ENCODE assay signal across 19 cellular contexts in genomic region chrX:132651411-132652086, GRCh38.
DNase-seq lines count a peak whose midpoint lies in the region; ATAC-seq and TF ChIP-seq lines count a peak whose summit lies in the region.
"Had no signal": no experiment of that assay in that cellular context is flagged by ENCODE, and none has a peak within 500 bp of the region (broad histone marks: within the 10 kb centered on the region; RNA-seq: fewer than 3 reads in every experiment).

No MANE protein-coding gene starts in this region.

- H3K4me1 ChIP-seq in HUES6 (ENCODE audit: control insufficient read depth, insufficient read depth, low read length) (peaks cover 27% of the 10 kb centered on the region), right atrium auricular region (no peaks in the 10 kb centered on the region)
- H3K4me1 ChIP-seq: adrenal gland, heart left ventricle, psoas muscle, SJSA1 had no signal

- H3K36me3 Mint-ChIP-seq in chondrocyte (ENCODE audit: low read depth), result no peaks in the 10 kb centered on the region
- no peaks in the 10 kb centered on the region for H3K36me3 Mint-ChIP-seq in neural crest cell (ENCODE audit: low read depth)
- no peaks in the 10 kb centered on the region for H3K36me3 Mint-ChIP-seq in naive thymus-derived CD8-positive, alpha-beta T cell
- H3K36me3 Mint-ChIP-seq: CD4-positive, CD25-positive, alpha-beta regulatory T cell had no signal

- H3K27ac Mint-ChIP-seq in chondrocyte (ENCODE audit: unreplicated experiment), result no peak overlapping the region
- no peak overlapping the region for H3K27ac Mint-ChIP-seq in neural crest cell (ENCODE audit: unreplicated experiment)
- no peak overlapping the region for H3K27ac Mint-ChIP-seq in naive thymus-derived CD8-positive, alpha-beta T cell
- H3K27ac Mint-ChIP-seq: CD4-positive, CD25-positive, alpha-beta regulatory T cell; stimulated activated naive CD8-positive, alpha-beta T cell treated with anti-CD3 and anti-CD28 coated beads, Interleukin-15, amount 100 ng/mL, for 72 hours had no signal

- DNase-seq in chondrocyte (ENCODE audit: low spot score), result no peak
- DNase-seq in neural crest cell (ENCODE audit: low read depth, low spot score), result no peak
- DNase-seq in naive thymus-derived CD8-positive, alpha-beta T cell, result no peak
- DNase-seq in ecto neural progenitor cell (ENCODE audit: low spot score), result no peak
- no peak for DNase-seq in NK-92 (lab: John Stamatoyannopoulos, UW; ENCODE audit: unreplicated experiment)
- no peak for DNase-seq in right atrium auricular region (ENCODE audit: low spot score)
- DNase-seq: adrenal gland; CD4-positive, CD25-positive, alpha-beta regulatory T cell; effector CD4-positive, alpha-beta T cell; heart left ventricle; NCI-H1436; NCI-H526 treated with DMSO at 0.1 percent for 48 hours; psoas muscle; stimulated activated CD4-positive, alpha-beta T cell treated with anti-CD3 and anti-CD28 coated beads, Interleukin-4, amount 100 ng/mL, for 4 hours; stimulated activated naive CD8-positive, alpha-beta T cell treated with anti-CD3 and anti-CD28 coated beads, Interleukin-15, amount 100 ng/mL, for 72 hours had no signal

- H3K36me3 ChIP-seq in HUES6 (ENCODE audit: control insufficient read depth, insufficient read depth, low read length), result no peaks in the 10 kb centered on the region
- no peaks in the 10 kb centered on the region for H3K36me3 ChIP-seq in right atrium auricular region
- H3K36me3 ChIP-seq: adrenal gland, heart left ventricle, SJSA1 had no signal

- H3K4me1 Mint-ChIP-seq in chondrocyte (ENCODE audit: low read depth) (peaks cover 11% of the 10 kb centered on the region), neural crest cell (peaks cover 26% of the 10 kb centered on the region)
- no peaks in the 10 kb centered on the region for H3K4me1 Mint-ChIP-seq in naive thymus-derived CD8-positive, alpha-beta T cell
- H3K4me1 Mint-ChIP-seq: CD4-positive, CD25-positive, alpha-beta regulatory T cell; stimulated activated naive CD8-positive, alpha-beta T cell treated with anti-CD3 and anti-CD28 coated beads, Interleukin-15, amount 100 ng/mL, for 72 hours had no signal

- H3K27me3 Mint-ChIP-seq in chondrocyte (ENCODE audit: low read depth) (no peaks in the 10 kb centered on the region), neural crest cell (ENCODE audit: low read depth) (no peaks in the 10 kb centered on the region)
- H3K27me3 Mint-ChIP-seq in naive thymus-derived CD8-positive, alpha-beta T cell, result peaks cover 0 to 6% (median 1%) of the 10 kb centered on the region in 5 donors
- H3K27me3 Mint-ChIP-seq: stimulated activated naive CD8-positive, alpha-beta T cell treated with anti-CD3 and anti-CD28 coated beads, Interleukin-15, amount 100 ng/mL, for 72 hours had no signal

- no peak overlapping the region for H3K4me3 ChIP-seq in HUES6 (ENCODE audit: low read depth, low read length)
- no peak overlapping the region for H3K4me3 ChIP-seq in right atrium auricular region
- H3K4me3 ChIP-seq: adrenal gland, heart left ventricle, lung, psoas muscle, SJSA1 had no signal

- no peak for ATAC-seq in naive thymus-derived CD8-positive, alpha-beta T cell
- ATAC-seq: heart left ventricle; psoas muscle; stimulated activated naive CD8-positive, alpha-beta T cell treated with anti-CD3 and anti-CD28 coated beads, Interleukin-15, amount 100 ng/mL, for 72 hours had no signal

- no peaks in the 10 kb centered on the region for H3K9me3 ChIP-seq in HUES6 (ENCODE audit: control insufficient read depth, insufficient read depth, low read depth, low read length)
- H3K9me3 ChIP-seq in right atrium auricular region, result no peaks in the 10 kb centered on the region
- H3K9me3 ChIP-seq: adrenal gland, heart left ventricle, psoas muscle, SJSA1 had no signal

- no peak overlapping the region for H3K4me3 Mint-ChIP-seq in chondrocyte (ENCODE audit: unreplicated experiment)
- H3K4me3 Mint-ChIP-seq in neural crest cell, result no peak overlapping the region
- H3K4me3 Mint-ChIP-seq in naive thymus-derived CD8-positive, alpha-beta T cell, result no peak overlapping the region
- H3K4me3 Mint-ChIP-seq: CD4-positive, CD25-positive, alpha-beta regulatory T cell; stimulated activated naive CD8-positive, alpha-beta T cell treated with anti-CD3 and anti-CD28 coated beads, Interleukin-15, amount 100 ng/mL, for 72 hours had no signal

- POLR2A ChIA-PET in naive thymus-derived CD8-positive, alpha-beta T cell (lab: Charles Lee), result no interaction called here

- no peak overlapping the region for H3K9ac ChIP-seq in HUES6 (ENCODE audit: low read length)

- H3K27me3 ChIP-seq in HUES6 (ENCODE audit: control insufficient read depth, insufficient read depth, low read length) (peaks cover 7% of the 10 kb centered on the region; the same call in 1 of the 2 replicates), right atrium auricular region (no peaks in the 10 kb centered on the region)
- H3K27me3 ChIP-seq: SJSA1 had no signal

- TF ChIP-seq CTCF in C4-2B (conservative IDR thresholded peaks at IDR 0.05) (0 out of 2 replicates have a peak, but pooled peaks have one; percentile 15), chondrocyte (IDR thresholded peaks at IDR 0.05) (peak; percentile 55), neural crest cell (conservative IDR thresholded peaks at IDR 0.05) (peak; percentile 39), right atrium auricular region (IDR thresholded peaks at IDR 0.05) (peak in 1 of 2 donors; percentile 11)

- H3K9me3 Mint-ChIP-seq in chondrocyte (ENCODE audit: low read depth) (no peaks in the 10 kb centered on the region), neural crest cell (no peaks in the 10 kb centered on the region)
- H3K9me3 Mint-ChIP-seq in naive thymus-derived CD8-positive, alpha-beta T cell, result no peaks in the 10 kb centered on the region
- H3K9me3 Mint-ChIP-seq: CD4-positive, CD25-positive, alpha-beta regulatory T cell; stimulated activated naive CD8-positive, alpha-beta T cell treated with anti-CD3 and anti-CD28 coated beads, Interleukin-15, amount 100 ng/mL, for 72 hours had no signal

- H3K27ac ChIP-seq in C4-2B (no peak overlapping the region), HUES6 (ENCODE audit: low read depth, low read length) (peak overlapping the region; percentile 15; the same call in 1 of the 2 replicates), right atrium auricular region (no peak overlapping the region)
- H3K27ac ChIP-seq: adrenal gland, heart left ventricle, psoas muscle, SJSA1 had no signal
